In genomic region chr7:120421151-120421651, GRCh38 we compare ENCODE assay signal across 14 cellular contexts.
DNase-seq lines count a peak whose midpoint lies in the region; ATAC-seq and TF ChIP-seq lines count a peak whose summit lies in the region.
"Had no signal": no experiment of that assay in that cellular context is flagged by ENCODE, and none has a peak within 500 bp of the region (broad histone marks: within the 10 kb centered on the region; RNA-seq: fewer than 3 reads in every experiment).

No MANE protein-coding gene starts in this region.

- H3K36me3 Mint-ChIP-seq in activated CD4-positive, alpha-beta memory T cell treated with anti-CD3 and anti-CD28 coated beads for 36 hours: no peaks in the 10 kb centered on the region

- 90 to 92% methylated on average over 2 of the region's 2 CpGs for WGBS in gastroesophageal sphincter (ENCODE audit: low coverage in 1 of 2), 2 donors

- intact Hi-C loops in activated CD4-positive, alpha-beta memory T cell treated with anti-CD3 and anti-CD28 coated beads for 36 hours (cut with micrococcal nuclease): no loop called here

- H3K9me3 ChIP-seq in gastroesophageal sphincter: no peaks in the 10 kb centered on the region
- H3K9me3 ChIP-seq: ascending aorta, BLaER1 had no signal

- H3K27ac Mint-ChIP-seq in activated CD4-positive, alpha-beta memory T cell treated with anti-CD3 and anti-CD28 coated beads for 36 hours: no peak overlapping the region

- H3K27me3 Mint-ChIP-seq in activated CD4-positive, alpha-beta memory T cell treated with anti-CD3 and anti-CD28 coated beads for 36 hours: no peaks in the 10 kb centered on the region

- CTCF ChIA-PET in activated CD4-positive, alpha-beta memory T cell treated with anti-CD3 and anti-CD28 coated beads for 36 hours (lab: Charles Lee): no interaction called here

- POLR2A ChIA-PET in activated CD4-positive, alpha-beta memory T cell treated with anti-CD3 and anti-CD28 coated beads for 36 hours (lab: Charles Lee): no interaction called here

- H3K36me3 ChIP-seq in gastroesophageal sphincter: no peaks in the 10 kb centered on the region
- H3K36me3 ChIP-seq: ascending aorta, BLaER1 had no signal

- no peak overlapping the region for H3K4me3 ChIP-seq in gastroesophageal sphincter
- H3K4me3 ChIP-seq: ascending aorta, BLaER1 had no signal

- no peak for TF ChIP-seq EP300 in gastroesophageal sphincter (IDR thresholded peaks at IDR 0.05)

- H3K4me1 ChIP-seq in gastroesophageal sphincter: no peaks in the 10 kb centered on the region
- H3K4me1 ChIP-seq: ascending aorta, BLaER1 had no signal

- no peaks in the 10 kb centered on the region for H3K4me1 Mint-ChIP-seq in activated CD4-positive, alpha-beta memory T cell treated with anti-CD3 and anti-CD28 coated beads for 36 hours (ENCODE audit: low read depth)

- ATAC-seq in GM18517 (IDR thresholded peaks at IDR 0.05; ENCODE audit: unreplicated experiment) (peak; percentile 97), GM21360 (IDR thresholded peaks at IDR 0.05; ENCODE audit: unreplicated experiment) (peak; percentile 96), HG02970 (IDR thresholded peaks at IDR 0.05; ENCODE audit: low FRiP score, unreplicated experiment) (peak; percentile 98), HG03575 (IDR thresholded peaks at IDR 0.05; ENCODE audit: extremely low read depth, insufficient number of reproducible peaks, low FRiP score, unreplicated experiment) (peak; percentile 88), gastroesophageal sphincter (no peak)

- no peaks in the 10 kb centered on the region for H3K27me3 ChIP-seq in gastroesophageal sphincter
- H3K27me3 ChIP-seq: ascending aorta, BLaER1 had no signal

- TF ChIP-seq POLR2A in gastroesophageal sphincter (IDR thresholded peaks at IDR 0.05): no peak

- DNase-seq in GF-D8 (lab: John Stamatoyannopoulos, UW) (no peak), mesenteric fat pad (ENCODE audit: low spot score) (no peak)
- no peak for DNase-seq in activated CD4-positive, alpha-beta memory T cell treated with anti-CD3 and anti-CD28 coated beads for 36 hours
- DNase-seq: activated CD8-positive, alpha-beta memory T cell treated with anti-CD3 and anti-CD28 coated beads, Interleukin-2, amount 50 U/mL, for 4 hours; hypothalamus; mesendoderm; NCI-H187 had no signal

- peaks cover 4% of the 10 kb centered on the region for H3K9me3 Mint-ChIP-seq in activated CD4-positive, alpha-beta memory T cell treated with anti-CD3 and anti-CD28 coated beads for 36 hours

- no peak for TF ChIP-seq CTCF in gastroesophageal sphincter (IDR thresholded peaks at IDR 0.05)

- no peak overlapping the region for H3K27ac ChIP-seq in gastroesophageal sphincter
- H3K27ac ChIP-seq: ascending aorta, BLaER1 had no signal

- H3K4me3 Mint-ChIP-seq in activated CD4-positive, alpha-beta memory T cell treated with anti-CD3 and anti-CD28 coated beads for 36 hours: no peak overlapping the region
